ENCODE assay signal across 16 cellular contexts in genomic region chr4:26267087-26267486, GRCh38. TPM values are rescaled to one million over a fixed set of nuclear protein-coding genes. Genes with fewer than 3 reads are reported as not detected.
DNase-seq lines count a peak whose midpoint lies in the region; ATAC-seq and TF ChIP-seq lines count a peak whose summit lies in the region.
"Had no signal": no experiment of that assay in that cellular context is flagged by ENCODE, and none has a peak within 500 bp of the region (broad histone marks: within the 10 kb centered on the region; RNA-seq: fewer than 3 reads in every experiment).

No MANE protein-coding gene starts in this region.

- H4K20me1 ChIP-seq in hepatocyte (ENCODE audit: insufficient read depth, poor library complexity, severe bottlenecking), result no peaks in the 10 kb centered on the region

- no peak overlapping the region for H2BK5ac ChIP-seq in trophoblast cell (ENCODE audit: low read depth, low read length, poor library complexity)

- H3K9ac ChIP-seq in trophoblast cell (ENCODE audit: low read length), result no peak overlapping the region
- H3K9ac ChIP-seq: KMS-11 had no signal

- H3K9me3 ChIP-seq in hepatocyte (ENCODE audit: low read depth) (no peaks in the 10 kb centered on the region), trophoblast cell (ENCODE audit: insufficient read depth, low read depth, low read length) (no peaks in the 10 kb centered on the region)
- H3K9me3 ChIP-seq: esophagus squamous epithelium had no signal

- peak; percentile 78 for DNase-seq in AG10803 (ENCODE audit: low read depth)
- peak; percentile 76 for DNase-seq in coronary artery (ENCODE audit: low spot score)
- DNase-seq in hepatocyte (ENCODE audit: low spot score), result peak; percentile 19
- peak; percentile 80 for DNase-seq in sciatic nerve (ENCODE audit: low spot score)
- no peak for DNase-seq in 8988T
- no peak for DNase-seq in trophoblast cell
- DNase-seq: ACHN; activated CD4-positive, alpha-beta memory T cell treated with anti-CD3 and anti-CD28 coated beads for 36 hours; esophagus squamous epithelium; HCEC 1CT; NCI-H146; stimulated activated CD4-positive, alpha-beta T cell treated with anti-CD3 and anti-CD28 coated beads, Interleukin-4, amount 100 ng/mL, for 1 hour had no signal

- no peaks in the 10 kb centered on the region for H3K9me2 ChIP-seq in hepatocyte (replicated peaks; ENCODE audit: insufficient read depth)

- intact Hi-C loops in sciatic nerve (cut with DNase I), result no loop called here

- H3K4me2 ChIP-seq in hepatocyte, result no peak overlapping the region
- H3K4me2 ChIP-seq in trophoblast cell (ENCODE audit: low read length), result no peak overlapping the region
- H3K4me2 ChIP-seq: KMS-11 had no signal

- H4K91ac ChIP-seq in trophoblast cell (ENCODE audit: low read depth, low read length), result no peak overlapping the region

- H3K4ac ChIP-seq in trophoblast cell (ENCODE audit: low read depth, low read length), result no peak overlapping the region

- no peak overlapping the region for H3K18ac ChIP-seq in trophoblast cell (ENCODE audit: low read length)

- H2AFZ ChIP-seq in hepatocyte (no peak overlapping the region), trophoblast cell (ENCODE audit: insufficient read depth, low read length, poor library complexity) (no peak overlapping the region)

- H3K79me2 ChIP-seq in hepatocyte (no peaks in the 10 kb centered on the region), trophoblast cell (ENCODE audit: control insufficient read depth, insufficient read depth, low read length, poor library complexity) (no peaks in the 10 kb centered on the region)

- H3K27ac ChIP-seq in coronary artery (no peak overlapping the region), hepatocyte (no peak overlapping the region), trophoblast cell (ENCODE audit: low read depth, low read length) (no peak overlapping the region)
- H3K27ac ChIP-seq: KMS-11, SK-N-MC had no signal

- no peaks in the 10 kb centered on the region for H3K36me3 ChIP-seq in hepatocyte (replicated peaks; ENCODE audit: insufficient read depth, low read depth)
- no peaks in the 10 kb centered on the region for H3K36me3 ChIP-seq in trophoblast cell (ENCODE audit: control insufficient read depth in 1 of 2, insufficient read depth in 2 of 2, low read length in 2 of 2)
- H3K36me3 ChIP-seq: esophagus squamous epithelium had no signal

- H3K4me1 ChIP-seq in hepatocyte (ENCODE audit: insufficient read depth) (no peaks in the 10 kb centered on the region), trophoblast cell (ENCODE audit: control insufficient read depth in 1 of 2, insufficient read depth in 2 of 2, low read length in 2 of 2) (no peaks in the 10 kb centered on the region)

- no peak overlapping the region for H4K12ac ChIP-seq in trophoblast cell (ENCODE audit: low read depth, low read length)

- TF ChIP-seq CTCF in AG10803 (conservative IDR thresholded peaks at IDR 0.05; ENCODE audit: low read length), result no peak
- no peak for TF ChIP-seq CTCF in coronary artery (IDR thresholded peaks at IDR 0.05)
- no peak for TF ChIP-seq CTCF in hepatocyte (IDR thresholded peaks at IDR 0.05; ENCODE audit: poor library complexity)

- no peak overlapping the region for H3K4me3 ChIP-seq in AG10803 (ENCODE audit: low read length)
- H3K4me3 ChIP-seq in coronary artery, result no peak overlapping the region
- H3K4me3 ChIP-seq in hepatocyte, result no peak overlapping the region
- no peak overlapping the region for H3K4me3 ChIP-seq in trophoblast cell (ENCODE audit: low read depth, low read length)
- H3K4me3 ChIP-seq: esophagus squamous epithelium, SK-N-MC had no signal

- no peaks in the 10 kb centered on the region for H3K27me3 ChIP-seq in hepatocyte
- H3K27me3 ChIP-seq in trophoblast cell (ENCODE audit: insufficient read depth, low read length), result no peaks in the 10 kb centered on the region
- H3K27me3 ChIP-seq: esophagus squamous epithelium had no signal

- H3K79me1 ChIP-seq in trophoblast cell (ENCODE audit: low read length), result no peaks in the 10 kb centered on the region

- H2BK12ac ChIP-seq in trophoblast cell (ENCODE audit: low read length), result no peak overlapping the region

- WGBS in hepatocyte (ENCODE audit: low lambda C conversion rate, missing lambda C conversion rate), result 100% methylated on average over 1 of the region's 1 CpG
- WGBS in trophoblast cell (ENCODE audit: extremely low coverage, insufficient coverage, insufficient read length), result no CpG with 5 or more reads among the region's 1 CpG

- H3K23ac ChIP-seq in trophoblast cell (ENCODE audit: low read length), result no peak overlapping the region

- no peak overlapping the region for H2BK120ac ChIP-seq in trophoblast cell (ENCODE audit: insufficient read depth, low read length, poor library complexity)

- no peak overlapping the region for H2AK5ac ChIP-seq in trophoblast cell (ENCODE audit: low read length)

- ATAC-seq in sciatic nerve (peak; percentile 96), HG03439 (IDR thresholded peaks at IDR 0.05; ENCODE audit: unreplicated experiment) (no peak), GM19397 (IDR thresholded peaks at IDR 0.05; ENCODE audit: unreplicated experiment) (no peak)

- no peak overlapping the region for H3K14ac ChIP-seq in trophoblast cell (ENCODE audit: low read length)

- no peak overlapping the region for H4K8ac ChIP-seq in trophoblast cell (ENCODE audit: low read depth, low read length)

RNA-seq across cellular contexts. Expression of gene RBPJ, which starts 53.7 kb away (rescaled TPM):
- total RNA-seq in hepatocyte, result 54.8 and 74.5 TPM in 2 replicates
- 73.7 and 80.2 TPM in 2 replicates for polyA plus RNA-seq in hepatocyte
- total RNA-seq in sciatic nerve, result 117 TPM
- polyA plus RNA-seq in trophoblast cell (2013), result 45.4 and 47.2 TPM in 2 replicates

Comparison
In these comparisons a context has a peak if more than half of its experiments do, and no peak if none do; other contexts are left out.
1. DNase-seq: peak in AG10803 (single experiment), coronary artery (single experiment), hepatocyte (single experiment) and sciatic nerve (single experiment); none in 8988T (single experiment) and trophoblast cell (0 of 2).